ENCODE assay signal across 19 cellular contexts in the genomic region with DNA sequence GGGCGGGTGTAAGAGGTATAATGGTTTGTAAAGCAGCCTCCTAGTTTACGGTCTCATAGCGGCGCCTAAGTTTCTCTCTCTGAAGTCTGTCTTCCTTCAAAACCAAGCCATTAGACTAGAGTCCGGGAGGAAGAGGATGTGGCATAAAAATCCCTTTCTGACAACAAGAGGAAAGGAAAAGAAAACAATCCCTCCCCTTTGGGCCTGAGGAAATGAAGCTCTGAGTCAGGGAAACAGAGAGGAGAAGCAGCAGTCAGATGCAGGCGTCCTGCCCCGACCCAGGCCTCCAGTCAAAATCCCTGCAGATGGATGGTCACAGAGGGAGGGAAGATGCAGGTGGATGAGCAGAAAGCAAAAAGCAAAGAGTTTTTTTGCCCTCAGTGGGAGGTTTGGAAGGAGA. TPM values are rescaled to one million over a fixed set of nuclear protein-coding genes. Genes with fewer than 3 reads are reported as not detected.
DNase-seq lines count a peak whose midpoint lies in the region; ATAC-seq, FAIRE-seq and TF ChIP-seq lines count a peak whose summit lies in the region.
"Had no signal": no experiment of that assay in that cellular context is flagged by ENCODE, and none has a peak within 500 bp of the region (broad histone marks: within the 10 kb centered on the region; RNA-seq: fewer than 3 reads in every experiment).

No MANE protein-coding gene starts in this region.

- no TSS peak for BruUV-seq in HepG2 (replicated peaks; lab: Mats Ljungman, UMichigan)
- no TSS peak for BruUV-seq in A673 (replicated peaks; lab: Mats Ljungman, UMichigan)

- no peak for TF ChIP-seq POLR2A in right lobe of liver (IDR thresholded peaks at IDR 0.05)
- TF ChIP-seq POLR2A in HepG2 (IDR thresholded peaks at IDR 0.05; ENCODE audit: insufficient read depth in 1 of 2, low read depth in 2 of 2, low read length in 2 of 2), result no peak

- 62% methylated on average over 7 of the region's 7 CpGs for WGBS in right lobe of liver (ENCODE audit: insufficient coverage, low coverage, low lambda C conversion rate, missing lambda C conversion rate)
- 98% methylated on average over 7 of the region's 7 CpGs for WGBS in HepG2 (ENCODE audit: low lambda C conversion rate)

- no peak overlapping the region for H3K4me3 Mint-ChIP-seq in activated CD8-positive, alpha-beta T cell treated with anti-CD3 and anti-CD28 coated beads, Interleukin-2, amount 10 ng/mL, durations not matched to agents 7 days and 5 days
- no peak overlapping the region for H3K4me3 Mint-ChIP-seq in activated CD8-positive, alpha-beta T cell treated with anti-CD3 and anti-CD28 coated beads for 36 hours
- no peak overlapping the region for H3K4me3 Mint-ChIP-seq in stimulated activated effector memory CD8-positive, alpha-beta T cell treated with anti-CD3 and anti-CD28 coated beads, Interleukin-12 subunit alpha, Interleukin-12 subunit beta, amount 100 ng/mL, for 72 hours
- H3K4me3 Mint-ChIP-seq in chondrocyte (ENCODE audit: unreplicated experiment), result no peak overlapping the region
- H3K4me3 Mint-ChIP-seq: CD14-positive monocyte, IgD-negative memory B cell had no signal

- H3K9me3 ChIP-seq in right lobe of liver, result no peaks in the 10 kb centered on the region
- H3K9me3 ChIP-seq in HepG2 (ENCODE audit: low read length), result no peaks in the 10 kb centered on the region
- no peaks in the 10 kb centered on the region for H3K9me3 ChIP-seq in A673 (ENCODE audit: low read depth, low read length, poor library complexity, severe bottlenecking)
- H3K9me3 ChIP-seq: Peyer's patch had no signal

- peaks cover 0 to 31% (median 18%) of the 10 kb centered on the region in 4 donors for H3K36me3 ChIP-seq in right lobe of liver
- H3K36me3 ChIP-seq in HepG2 (replicated peaks in 1 of 2; ENCODE audit: control insufficient read depth in 1 of 2, insufficient read depth in 2 of 2, low read length in 2 of 2), result peaks cover 4 to 43% of the 10 kb centered on the region in 2 experiments; a peak in 4 of 5 replicates
- no peaks in the 10 kb centered on the region for H3K36me3 ChIP-seq in A673 (ENCODE audit: insufficient read depth, low read length, poor library complexity, severe bottlenecking)

- no peak for DNase-seq in activated CD8-positive, alpha-beta T cell treated with anti-CD3 and anti-CD28 coated beads, Interleukin-2, amount 10 ng/mL, durations not matched to agents 7 days and 5 days
- no peak for DNase-seq in activated CD8-positive, alpha-beta T cell treated with anti-CD3 and anti-CD28 coated beads for 36 hours
- no peak for DNase-seq in right lobe of liver
- no peak for DNase-seq in HepG2 (ENCODE audit: low spot score)
- peak; percentile 50 for DNase-seq in fibroblast of pulmonary artery (ENCODE audit: low read depth)
- no peak for DNase-seq in stimulated activated effector memory CD8-positive, alpha-beta T cell treated with anti-CD3 and anti-CD28 coated beads, Interleukin-12 subunit alpha, Interleukin-12 subunit beta, amount 100 ng/mL, for 72 hours (ENCODE audit: low spot score in 2 of 2)
- no peak for DNase-seq in A673 (ENCODE audit: low spot score)
- DNase-seq in chondrocyte (ENCODE audit: low spot score), result no peak
- DNase-seq: Calu3, DMS79, HCEC 1CT, MV-4-11, NCI-H1436, NCI-H2081, NCI-H510A treated with DMSO at 0.1 percent for 48 hours had no signal

- TF ChIP-seq EP300 in HepG2 (IDR thresholded peaks at IDR 0.05; ENCODE audit: low read depth in 2 of 2, low read length in 2 of 2) (no peak), HepG2 (CRISPR knock-in tag; IDR thresholded peaks at IDR 0.05; ENCODE audit: borderline replicate concordance) (no peak)

- H3K4me1 Mint-ChIP-seq in activated CD8-positive, alpha-beta T cell treated with anti-CD3 and anti-CD28 coated beads, Interleukin-2, amount 10 ng/mL, durations not matched to agents 7 days and 5 days (ENCODE audit: low read depth), result peaks cover 40% of the 10 kb centered on the region
- H3K4me1 Mint-ChIP-seq in activated CD8-positive, alpha-beta T cell treated with anti-CD3 and anti-CD28 coated beads for 36 hours (ENCODE audit: low read depth), result peaks cover 26% of the 10 kb centered on the region
- peaks cover 35% of the 10 kb centered on the region for H3K4me1 Mint-ChIP-seq in stimulated activated effector memory CD8-positive, alpha-beta T cell treated with anti-CD3 and anti-CD28 coated beads, Interleukin-12 subunit alpha, Interleukin-12 subunit beta, amount 100 ng/mL, for 72 hours
- H3K4me1 Mint-ChIP-seq in chondrocyte (ENCODE audit: low read depth), result peaks cover 35% of the 10 kb centered on the region

- CTCF ChIA-PET in activated CD8-positive, alpha-beta T cell treated with anti-CD3 and anti-CD28 coated beads, Interleukin-2, amount 10 ng/mL, durations not matched to agents 7 days and 5 days (lab: Charles Lee), result interaction anchor here (1.0 kb wide), 1 partner anchor 373 kb away, joined by 3 read pairs; no protein-coding TSS in a partner anchor
- CTCF ChIA-PET in activated CD8-positive, alpha-beta T cell treated with anti-CD3 and anti-CD28 coated beads for 36 hours (lab: Charles Lee), result interaction anchor here (1.3 kb wide), 1 partner anchor 394 kb away, joined by 3 read pairs; no protein-coding TSS in a partner anchor
- CTCF ChIA-PET in HepG2 (lab: Yijun Ruan, JAX; ENCODE audit: low intra/inter-chr PET ratio, low total read pairs) (no interaction called here), A673 (lab: Charles Lee) (no interaction called here)

- H3K27me3 Mint-ChIP-seq in activated CD8-positive, alpha-beta T cell treated with anti-CD3 and anti-CD28 coated beads, Interleukin-2, amount 10 ng/mL, durations not matched to agents 7 days and 5 days (ENCODE audit: low read depth), result no peaks in the 10 kb centered on the region
- H3K27me3 Mint-ChIP-seq in activated CD8-positive, alpha-beta T cell treated with anti-CD3 and anti-CD28 coated beads for 36 hours, result no peaks in the 10 kb centered on the region
- H3K27me3 Mint-ChIP-seq in chondrocyte (ENCODE audit: low read depth), result no peaks in the 10 kb centered on the region
- H3K27me3 Mint-ChIP-seq: IgD-negative memory B cell had no signal

- H3K4me2 ChIP-seq in HepG2 (ENCODE audit: low read depth, low read length), result no peak overlapping the region

- no peak overlapping the region for H3K9ac ChIP-seq in HepG2 (ENCODE audit: insufficient read depth, low read depth, low read length)

- H4K20me1 ChIP-seq in HepG2 (ENCODE audit: insufficient read depth, low read length), result no peaks in the 10 kb centered on the region

- H3K36me3 Mint-ChIP-seq in activated CD8-positive, alpha-beta T cell treated with anti-CD3 and anti-CD28 coated beads, Interleukin-2, amount 10 ng/mL, durations not matched to agents 7 days and 5 days (ENCODE audit: low read depth), result peaks cover 78% of the 10 kb centered on the region
- peaks cover 15% of the 10 kb centered on the region for H3K36me3 Mint-ChIP-seq in activated CD8-positive, alpha-beta T cell treated with anti-CD3 and anti-CD28 coated beads for 36 hours (ENCODE audit: low read depth)
- peaks cover 40% of the 10 kb centered on the region for H3K36me3 Mint-ChIP-seq in stimulated activated effector memory CD8-positive, alpha-beta T cell treated with anti-CD3 and anti-CD28 coated beads, Interleukin-12 subunit alpha, Interleukin-12 subunit beta, amount 100 ng/mL, for 72 hours
- H3K36me3 Mint-ChIP-seq in chondrocyte (ENCODE audit: low read depth), result peaks cover 20% of the 10 kb centered on the region

- ATAC-seq in activated CD8-positive, alpha-beta T cell treated with anti-CD3 and anti-CD28 coated beads, Interleukin-2, amount 10 ng/mL, durations not matched to agents 7 days and 5 days, result no peak
- ATAC-seq in activated CD8-positive, alpha-beta T cell treated with anti-CD3 and anti-CD28 coated beads for 36 hours, result no peak
- peak; percentile 38 to 67 (median 58) for ATAC-seq in right lobe of liver
- no peak for ATAC-seq in HepG2
- ATAC-seq in stimulated activated effector memory CD8-positive, alpha-beta T cell treated with anti-CD3 and anti-CD28 coated beads, Interleukin-12 subunit alpha, Interleukin-12 subunit beta, amount 100 ng/mL, for 72 hours, result no peak

- peak overlapping the region; percentile 58 for H3K27ac Mint-ChIP-seq in activated CD8-positive, alpha-beta T cell treated with anti-CD3 and anti-CD28 coated beads, Interleukin-2, amount 10 ng/mL, durations not matched to agents 7 days and 5 days
- no peak overlapping the region for H3K27ac Mint-ChIP-seq in activated CD8-positive, alpha-beta T cell treated with anti-CD3 and anti-CD28 coated beads for 36 hours
- H3K27ac Mint-ChIP-seq in stimulated activated effector memory CD8-positive, alpha-beta T cell treated with anti-CD3 and anti-CD28 coated beads, Interleukin-12 subunit alpha, Interleukin-12 subunit beta, amount 100 ng/mL, for 72 hours, result peak overlapping the region; percentile 60
- H3K27ac Mint-ChIP-seq in chondrocyte (ENCODE audit: unreplicated experiment), result no peak overlapping the region
- H3K27ac Mint-ChIP-seq: IgD-negative memory B cell had no signal

- no peaks in the 10 kb centered on the region for H3K79me2 ChIP-seq in HepG2 (ENCODE audit: insufficient read depth, low read length)

- no peaks in the 10 kb centered on the region for H3K4me1 ChIP-seq in right lobe of liver
- H3K4me1 ChIP-seq in HepG2 (ENCODE audit: insufficient read depth, low read length), result peaks cover 2% of the 10 kb centered on the region
- H3K4me1 ChIP-seq in A673 (ENCODE audit: insufficient read depth, low read length, poor library complexity, severe bottlenecking), result no peaks in the 10 kb centered on the region
- H3K4me1 ChIP-seq: Peyer's patch had no signal

- POLR2A ChIA-PET in activated CD8-positive, alpha-beta T cell treated with anti-CD3 and anti-CD28 coated beads, Interleukin-2, amount 10 ng/mL, durations not matched to agents 7 days and 5 days (lab: Charles Lee), result no interaction called here
- POLR2A ChIA-PET in activated CD8-positive, alpha-beta T cell treated with anti-CD3 and anti-CD28 coated beads for 36 hours (lab: Charles Lee), result interaction anchor here (0.7 kb wide), 1 partner anchor 566 kb away, joined by 3 read pairs; no protein-coding TSS in a partner anchor
- POLR2A ChIA-PET in HepG2 (lab: Yijun Ruan, JAX), result no interaction called here
- POLR2A ChIA-PET in A673 (lab: Charles Lee; ENCODE audit: low non-redundant PET), result no interaction called here

- H3K9me3 Mint-ChIP-seq in activated CD8-positive, alpha-beta T cell treated with anti-CD3 and anti-CD28 coated beads, Interleukin-2, amount 10 ng/mL, durations not matched to agents 7 days and 5 days (ENCODE audit: insufficient read depth), result no peaks in the 10 kb centered on the region
- no peaks in the 10 kb centered on the region for H3K9me3 Mint-ChIP-seq in activated CD8-positive, alpha-beta T cell treated with anti-CD3 and anti-CD28 coated beads for 36 hours
- H3K9me3 Mint-ChIP-seq in stimulated activated effector memory CD8-positive, alpha-beta T cell treated with anti-CD3 and anti-CD28 coated beads, Interleukin-12 subunit alpha, Interleukin-12 subunit beta, amount 100 ng/mL, for 72 hours, result no peaks in the 10 kb centered on the region
- no peaks in the 10 kb centered on the region for H3K9me3 Mint-ChIP-seq in chondrocyte (ENCODE audit: low read depth)
- H3K9me3 Mint-ChIP-seq: IgD-negative memory B cell had no signal

- H3K4me3 ChIP-seq in right lobe of liver (no peak overlapping the region), HepG2 (replicated peaks in 1 of 3; ENCODE audit: insufficient read depth in 1 of 3, low read depth in 2 of 3, low read length in 3 of 3) (no peak overlapping the region), fibroblast of pulmonary artery (replicated peaks; ENCODE audit: low read depth, low read length) (no peak overlapping the region), A673 (ENCODE audit: low read depth, low read length, poor library complexity, severe bottlenecking) (no peak overlapping the region)
- H3K4me3 ChIP-seq: Peyer's patch had no signal

- H3K27me3 ChIP-seq in right lobe of liver (no peaks in the 10 kb centered on the region), HepG2 (ENCODE audit: control insufficient read depth in 1 of 2, insufficient read depth in 2 of 2, low read length in 2 of 2) (no peaks in the 10 kb centered on the region), A673 (replicated peaks; ENCODE audit: insufficient read depth, low read depth, low read length, poor library complexity) (no peaks in the 10 kb centered on the region)
- H3K27me3 ChIP-seq: Peyer's patch had no signal

- H2AFZ ChIP-seq in HepG2 (ENCODE audit: low read length), result no peak overlapping the region

- in situ Hi-C loops in HepG2 (cut with HindIII; ENCODE audit: extremely low pct_ligation_motif_present, low pct_unique_long_range_greater_than_20kb), result no loop called here

- FAIRE-seq in HepG2 (lab: Jason Lieb, UNC), result no peak
- FAIRE-seq: A204.1 had no signal

- intact Hi-C loops in activated CD8-positive, alpha-beta T cell treated with anti-CD3 and anti-CD28 coated beads for 36 hours (cut with micrococcal nuclease), result no loop called here
- intact Hi-C loops in right lobe of liver (cut with DNase I), result no loop called here
- intact Hi-C loops in HepG2 (cut with micrococcal nuclease; ENCODE audit: unreplicated experiment), result no loop called here
- intact Hi-C loops in A673 (cut with micrococcal nuclease; ENCODE audit: unreplicated experiment), result no loop called here

- TF ChIP-seq CTCF in activated CD8-positive, alpha-beta T cell treated with anti-CD3 and anti-CD28 coated beads for 36 hours (IDR thresholded peaks at IDR 0.05), result no peak
- TF ChIP-seq CTCF in right lobe of liver (IDR thresholded peaks at IDR 0.05) (no peak), HepG2 (CRISPR knock-in tag; IDR thresholded peaks at IDR 0.05) (no peak), fibroblast of pulmonary artery (IDR thresholded peaks at IDR 0.05; ENCODE audit: low read length, missing control alignments) (no peak), A673 (conservative IDR thresholded peaks at IDR 0.05; ENCODE audit: low read depth, low read length) (no peak), chondrocyte (IDR thresholded peaks at IDR 0.05) (no peak)

- H3K27ac ChIP-seq in right lobe of liver (no peak overlapping the region), HepG2 (ENCODE audit: extremely low read length, insufficient read depth, low read length) (no peak overlapping the region), A673 (ENCODE audit: low read depth, low read length, poor library complexity, severe bottlenecking) (no peak overlapping the region)
- H3K27ac ChIP-seq: Peyer's patch had no signal

- TF ChIP-seq RAD21 in HepG2 (CRISPR knock-in tag; IDR thresholded peaks at IDR 0.05), result no peak

RNA-seq across cellular contexts. Expression of a gene that starts 23.7 kb away (rescaled TPM):
- 10 to 100 TPM; 96.9 to 98.3 TPM for total RNA-seq in activated CD8-positive, alpha-beta T cell treated with anti-CD3 and anti-CD28 coated beads, Interleukin-2, amount 10 ng/mL, durations not matched to agents 7 days and 5 days
- total RNA-seq in activated CD8-positive, alpha-beta T cell treated with anti-CD3 and anti-CD28 coated beads for 36 hours, result 10 to 100 TPM; 29.5 to 29.9 TPM
- total RNA-seq in right lobe of liver (10 to 100 TPM; 15.7 to 33.1 (median 23.3) TPM), HepG2 (2016; rRNA removed; fragmentation: Illumina TruSeq; extraction: Trizol) (15.5 and 16.2 TPM in 2 replicates), A673 (2021) (17.8 and 19.3 TPM in 2 replicates), chondrocyte (6.8 to 9.8 TPM (median 8.7 TPM) in 3 replicates)
- total RNA-seq in HepG2 (2016; cell fraction: cytosol; rRNA removed; fragmentation: Illumina TruSeq; extraction: Trizol; ENCODE audit: low read depth), result 5.1 and 6.0 TPM in 2 replicates
- 14.9 and 16.1 TPM in 2 replicates for total RNA-seq in HepG2 (2016; cell fraction: insoluble cytoplasmic fraction; rRNA removed; fragmentation: Illumina TruSeq; extraction: Trizol)
- total RNA-seq in HepG2 (2016; cell fraction: membrane; rRNA removed; fragmentation: Illumina TruSeq; extraction: Trizol), result 7.8 TPM in 2 replicates
- total RNA-seq in HepG2 (2016; cell fraction: nucleus; rRNA removed; fragmentation: Illumina TruSeq; extraction: Trizol), result 20.8 and 22.4 TPM in 2 replicates
- polyA plus RNA-seq in HepG2 (2011; rRNA removed), result 35.2 and 37.1 TPM in 2 replicates
- polyA plus RNA-seq in HepG2 (2011; cell fraction: cytosol; rRNA removed), result 22.5 and 24.9 TPM in 2 replicates
- 82.0 and 93.9 TPM in 2 replicates for polyA plus RNA-seq in HepG2 (2011; cell fraction: nucleus; rRNA removed)
- polyA plus RNA-seq in HepG2 (2012), result 18.0 and 20.0 TPM in 2 replicates
- 1.4 and 1.5 TPM in 2 replicates for polyA plus RNA-seq in HepG2 (2016; cell fraction: cytosol; fragmentation: Illumina TruSeq; extraction: Trizol; ENCODE audit: low read depth)
- 13.9 and 16.3 TPM in 2 replicates for polyA plus RNA-seq in HepG2 (2016; cell fraction: insoluble cytoplasmic fraction; fragmentation: Illumina TruSeq; extraction: Trizol; ENCODE audit: low read depth)
- 4.4 and 4.5 TPM in 2 replicates for polyA plus RNA-seq in HepG2 (2016; cell fraction: membrane; fragmentation: Illumina TruSeq; extraction: Trizol; ENCODE audit: low read depth)
- polyA plus RNA-seq in HepG2 (2016; cell fraction: nucleus; fragmentation: Illumina TruSeq; extraction: Trizol; ENCODE audit: insufficient read depth, low read depth), result 31.0 and 39.2 TPM in 2 replicates
- 52.9 and 70.5 TPM in 2 replicates for polyA minus RNA-seq in HepG2 (2011; rRNA and poly(A)+ RNA removed; ENCODE audit: low replicate concordance)
- 23.5 and 23.8 TPM in 2 replicates for polyA minus RNA-seq in HepG2 (2011; cell fraction: cytosol; rRNA and poly(A)+ RNA removed)
- 46.7 and 57.6 TPM in 2 replicates for polyA minus RNA-seq in HepG2 (2011; cell fraction: nucleus; rRNA and poly(A)+ RNA removed)

Comparison
In these comparisons a context has a peak if more than half of its experiments do, and no peak if none do; other contexts are left out.
1. ATAC-seq: peak in right lobe of liver (4 of 4); none in activated CD8-positive, alpha-beta T cell treated with anti-CD3 and anti-CD28 coated beads, Interleukin-2, amount 10 ng/mL, durations not matched to agents 7 days and 5 days (single experiment), activated CD8-positive, alpha-beta T cell treated with anti-CD3 and anti-CD28 coated beads for 36 hours (single experiment), HepG2 (single experiment) and stimulated activated effector memory CD8-positive, alpha-beta T cell treated with anti-CD3 and anti-CD28 coated beads, Interleukin-12 subunit alpha, Interleukin-12 subunit beta, amount 100 ng/mL, for 72 hours (single experiment).
2. H3K27ac Mint-ChIP-seq: peak in activated CD8-positive, alpha-beta T cell treated with anti-CD3 and anti-CD28 coated beads, Interleukin-2, amount 10 ng/mL, durations not matched to agents 7 days and 5 days (single experiment) and stimulated activated effector memory CD8-positive, alpha-beta T cell treated with anti-CD3 and anti-CD28 coated beads, Interleukin-12 subunit alpha, Interleukin-12 subunit beta, amount 100 ng/mL, for 72 hours (single experiment); none in activated CD8-positive, alpha-beta T cell treated with anti-CD3 and anti-CD28 coated beads for 36 hours (single experiment) and chondrocyte (single experiment).
3. CTCF ChIA-PET loops: an anchor here in activated CD8-positive, alpha-beta T cell treated with anti-CD3 and anti-CD28 coated beads, Interleukin-2, amount 10 ng/mL, durations not matched to agents 7 days and 5 days (1.0 kb wide) and activated CD8-positive, alpha-beta T cell treated with anti-CD3 and anti-CD28 coated beads for 36 hours (1.3 kb wide); none called in HepG2 and A673.